18 cellular contexts compared by ENCODE assay signal in the genomic region with DNA sequence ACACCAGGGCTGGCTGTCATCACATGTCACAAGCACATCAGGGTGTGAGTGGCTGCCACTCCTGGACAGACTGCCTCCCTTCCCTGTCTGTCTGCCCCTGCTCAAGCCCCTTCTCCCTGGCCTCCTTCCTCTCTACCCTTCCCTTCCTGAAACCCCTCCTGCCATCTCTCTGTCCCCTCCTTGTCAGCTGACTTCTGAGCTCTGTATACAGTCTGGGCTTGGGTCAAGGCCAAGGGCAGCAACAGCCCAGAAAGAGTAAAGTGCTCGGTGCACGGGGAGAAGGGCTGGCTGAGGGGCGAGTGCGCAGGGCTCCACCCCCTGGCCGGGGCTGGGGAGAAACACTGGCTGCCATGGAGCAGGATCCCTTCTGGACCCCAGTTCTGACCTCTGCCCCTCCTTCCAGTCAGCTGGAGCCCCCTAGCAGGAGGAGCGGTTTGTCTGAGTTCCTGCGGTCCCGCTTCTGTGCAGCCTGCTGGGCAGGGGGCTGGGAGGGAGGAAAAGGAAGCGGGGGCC. TPM values are rescaled to one million over a fixed set of nuclear protein-coding genes. Genes with fewer than 3 reads are reported as not detected.
DNase-seq lines count a peak whose midpoint lies in the region; ATAC-seq and TF ChIP-seq lines count a peak whose summit lies in the region.
"Had no signal": no experiment of that assay in that cellular context is flagged by ENCODE, and none has a peak within 500 bp of the region (broad histone marks: within the 10 kb centered on the region; RNA-seq: fewer than 3 reads in every experiment).

No MANE protein-coding gene starts in this region.

- H3F3A ChIP-seq in DOHH2 (ENCODE audit: control insufficient read depth, insufficient read depth), result peaks cover 23% of the 10 kb centered on the region

- peak overlapping the region; percentile 85 for H3K4me3 Mint-ChIP-seq in T-helper 17 cell
- H3K4me3 Mint-ChIP-seq in memory B cell, result peak overlapping the region; percentile 53

- H4K20me1 ChIP-seq in BLaER1 treated with 17β-estradiol and CSF1 and Interleukin-3, amounts not matched to agents 10 nM and 100 nM, result peaks cover 11 to 43% (median 19%) of the 10 kb centered on the region in 11 experiments; a peak in 19 of 22 replicates
- H4K20me1 ChIP-seq in DOHH2 (ENCODE audit: control insufficient read depth, insufficient read depth, low read depth, low read length), result no peaks in the 10 kb centered on the region

- H3K4me3 ChIP-seq in BLaER1 treated with 17β-estradiol and CSF1 and Interleukin-3, amounts not matched to agents 10 nM and 100 nM, result peak overlapping the region in 8 of 10 experiments; percentile 10 to 65 (median 42); a peak in 10 of 20 replicates
- H3K4me3 ChIP-seq in DOHH2 (ENCODE audit: low read length), result no peak overlapping the region
- H3K4me3 ChIP-seq: pancreas had no signal

- H3K4me1 Mint-ChIP-seq in T-helper 17 cell (peaks cover 33% of the 10 kb centered on the region), memory B cell (peaks cover 38% of the 10 kb centered on the region)

- peak overlapping the region; percentile 89 for H3K27ac Mint-ChIP-seq in T-helper 17 cell
- H3K27ac Mint-ChIP-seq in memory B cell, result peak overlapping the region; percentile 93

- H3K27me3 Mint-ChIP-seq in T-helper 17 cell (no peaks in the 10 kb centered on the region), memory B cell (peaks cover 1% of the 10 kb centered on the region)

- peak overlapping the region in 9 of 11 experiments; percentile 8 to 59 (median 41); a peak in 14 of 22 replicates for H3K9ac ChIP-seq in BLaER1 treated with 17β-estradiol and CSF1 and Interleukin-3, amounts not matched to agents 10 nM and 100 nM

- peaks cover 13% of the 10 kb centered on the region for H3K79me2 ChIP-seq in DOHH2 (ENCODE audit: control insufficient read depth, low read length)

- no peak for DNase-seq in T-helper 17 cell
- DNase-seq in memory B cell (ENCODE audit: low spot score in 2 of 2), result no peak
- no peak for DNase-seq in HPDE6-E6E7 (ENCODE audit: extremely low spot score)
- DNase-seq in COLO668 (lab: John Stamatoyannopoulos, UW; ENCODE audit: unreplicated experiment), result no peak
- DNase-seq: activated naive CD4-positive, alpha-beta T cell; COR-L47; cortex of kidney; foreskin fibroblast; NCI-H2227 treated with DMSO at 0.1 percent for 48 hours; pancreas; stimulated activated naive CD4-positive, alpha-beta T cell treated with Interleukin-2 at 50 U/mL for 16 hours; WERI-Rb-1 had no signal

- no peaks in the 10 kb centered on the region for H3K9me3 Mint-ChIP-seq in memory B cell

- peak overlapping the region; percentile 91 to 100 (median 99) for H3K4me2 ChIP-seq in BLaER1 treated with 17β-estradiol and CSF1 and Interleukin-3, amounts not matched to agents 10 nM and 100 nM
- H3K4me2 ChIP-seq in DOHH2 (ENCODE audit: low read length), result peak overlapping the region; percentile 58

- no peaks in the 10 kb centered on the region for H3K9me2 ChIP-seq in DOHH2 (replicated peaks; ENCODE audit: control insufficient read depth, low read length)

- peaks cover 0 to 5% (median 0%) of the 10 kb centered on the region in 11 experiments; a peak in 1 of 22 replicates for H3K36me3 ChIP-seq in BLaER1 treated with 17β-estradiol and CSF1 and Interleukin-3, amounts not matched to agents 10 nM and 100 nM
- peaks cover 12% of the 10 kb centered on the region for H3K36me3 ChIP-seq in DOHH2 (ENCODE audit: control insufficient read depth, low read length)
- H3K36me3 ChIP-seq: pancreas, WERI-Rb-1 had no signal

- H3K36me3 Mint-ChIP-seq in T-helper 17 cell (ENCODE audit: low read depth) (no peaks in the 10 kb centered on the region), memory B cell (peaks cover 5% of the 10 kb centered on the region)

- H3K27ac ChIP-seq in BLaER1 treated with 17β-estradiol and CSF1 and Interleukin-3, amounts not matched to agents 10 nM and 100 nM, result peak overlapping the region in 4 of 11 experiments; percentile 10 to 33 (median 19); a peak in 5 of 22 replicates
- H3K27ac ChIP-seq in DOHH2 (ENCODE audit: low read depth, low read length), result no peak overlapping the region
- H3K27ac ChIP-seq: pancreas, WERI-Rb-1 had no signal

- peaks cover 38 to 66% (median 55%) of the 10 kb centered on the region in 10 experiments for H3K4me1 ChIP-seq in BLaER1 treated with 17β-estradiol and CSF1 and Interleukin-3, amounts not matched to agents 10 nM and 100 nM
- peaks cover 46% of the 10 kb centered on the region for H3K4me1 ChIP-seq in DOHH2 (ENCODE audit: control insufficient read depth, low read length)

- ATAC-seq in T-helper 17 cell (no peak), memory B cell (ENCODE audit: low read depth) (no peak), GM18861 (IDR thresholded peaks at IDR 0.05; ENCODE audit: unreplicated experiment) (no peak), GM21526 (IDR thresholded peaks at IDR 0.05; ENCODE audit: low FRiP score, unreplicated experiment) (no peak)
- ATAC-seq: HCT116, pancreas had no signal

- H3K9me3 ChIP-seq in BLaER1 treated with 17β-estradiol and CSF1 and Interleukin-3, amounts not matched to agents 10 nM and 100 nM (replicated peaks in 1 of 11), result peaks cover 5 to 15% (median 13%) of the 10 kb centered on the region in 11 experiments
- H3K9me3 ChIP-seq in DOHH2 (ENCODE audit: control insufficient read depth, insufficient read depth, low read length), result 0 out of 2 replicates have a peak, but pooled peaks cover 3% of the 10 kb centered on the region
- H3K9me3 ChIP-seq in T-helper 17 cell (ENCODE audit: control insufficient read depth, low read length, poor library complexity, severe bottlenecking), result no peaks in the 10 kb centered on the region
- H3K9me3 ChIP-seq: pancreas had no signal

- peaks cover 26 to 42% (median 38%) of the 10 kb centered on the region in 11 experiments for H3K27me3 ChIP-seq in BLaER1 treated with 17β-estradiol and CSF1 and Interleukin-3, amounts not matched to agents 10 nM and 100 nM
- peaks cover 26% of the 10 kb centered on the region for H3K27me3 ChIP-seq in DOHH2 (ENCODE audit: control insufficient read depth, low read length)
- H3K27me3 ChIP-seq: pancreas had no signal

- TF ChIP-seq CTCF in DOHH2 (IDR thresholded peaks at IDR 0.05; ENCODE audit: low read depth, low read length, poor library complexity, severe bottlenecking), result peak; percentile 31

RNA-seq across cellular contexts. Expression of a gene that starts 2.0 kb away (rescaled TPM):
- total RNA-seq in T-helper 17 cell, result not detected

RNA-seq across cellular contexts. Expression of a gene that starts 2.3 kb away (rescaled TPM):
- 1 to 10 TPM; 1.4 to 2.7 TPM for total RNA-seq in T-helper 17 cell

RNA-seq across cellular contexts. Expression of a gene that starts 2.9 kb away (rescaled TPM):
- 10 to 100 TPM; 42.8 to 50.9 TPM for total RNA-seq in T-helper 17 cell

RNA-seq across cellular contexts. Expression of a gene that starts 19.2 kb away (rescaled TPM):
- 10 to 100 TPM; 20.0 to 21.0 TPM for total RNA-seq in T-helper 17 cell

RNA-seq across cellular contexts. Expression of a gene that starts 25.2 kb away (rescaled TPM):
- total RNA-seq in T-helper 17 cell, result not detected
- total RNA-seq: LHCN-M2, pancreas had no signal
